27 cellular contexts compared by ENCODE assay signal in the genomic region with DNA sequence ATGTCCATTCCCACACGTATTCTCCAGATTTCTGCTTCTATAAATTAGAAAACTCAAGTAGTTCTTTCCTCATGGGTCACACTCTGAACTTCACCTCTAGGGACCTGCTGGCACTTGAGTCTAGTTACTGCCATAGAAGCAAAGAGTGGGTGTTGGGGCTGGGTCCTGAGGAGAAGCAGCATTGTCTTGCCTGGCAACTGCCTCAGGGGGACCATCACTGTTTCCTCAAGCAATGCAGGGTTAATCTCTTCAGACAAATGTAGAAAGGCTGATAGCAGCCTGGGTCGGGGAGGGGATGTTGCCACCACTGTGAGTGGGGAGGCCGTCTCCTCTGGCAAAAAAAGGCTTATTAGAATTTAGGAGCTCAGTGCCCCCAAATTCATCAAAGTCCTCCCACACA.
"Had no signal": no experiment of that assay in that cellular context is flagged by ENCODE, and none has a peak within 500 bp of the region (broad histone marks: within the 10 kb centered on the region; RNA-seq: fewer than 3 reads in every experiment).

No MANE protein-coding gene starts in this region.

- H3K36me3 ChIP-seq: left lung, lower lobe of right lung, ovary, stomach, thyroid gland, transverse colon, upper lobe of left lung, vagina had no signal

- H3K27ac Mint-ChIP-seq: naive thymus-derived CD4-positive, alpha-beta T cell; natural killer cell treated with Interleukin-12 subunit alpha and Interleukin-12 subunit beta and Interleukin-15 and Interleukin-18, amount 100 ng/mL, for 72 hours; progenitor cell of endocrine pancreas; stimulated activated naive B cell treated with anti-CD40 and anti-IgM and Interleukin-4, amounts not matched to agents 10 μg/mL and 1 μg/mL and 100 μg/mL, for 72 hours had no signal

- H3K36me3 Mint-ChIP-seq: natural killer cell treated with Interleukin-12 subunit alpha and Interleukin-12 subunit beta and Interleukin-15 and Interleukin-18, amount 100 ng/mL, for 72 hours had no signal

- H3K9me3 ChIP-seq: left lung, lower lobe of right lung, mucosa of descending colon, ovary, stomach, testis, thyroid gland, transverse colon, upper lobe of left lung, vagina had no signal

- H3K27me3 Mint-ChIP-seq: natural killer cell treated with Interleukin-12 subunit alpha and Interleukin-12 subunit beta and Interleukin-15 and Interleukin-18, amount 100 ng/mL, for 72 hours; stimulated activated naive B cell treated with anti-CD40 and anti-IgM and Interleukin-4, amounts not matched to agents 10 μg/mL and 1 μg/mL and 100 μg/mL, for 72 hours had no signal

- DNase-seq: hippocampal formation; kidney; left colon; left lung; lower lobe of right lung; mammary epithelial cell; midbrain; mucosa of descending colon; naive thymus-derived CD4-positive, alpha-beta T cell; ovary; right cardiac atrium; stimulated activated CD4-positive, alpha-beta T cell treated with anti-CD3 and anti-CD28 coated beads, Interleukin-12 subunit alpha, Interleukin-12 subunit beta, amount 100 ng/mL, for 4 hours; stimulated activated CD4-positive, alpha-beta T cell treated with anti-CD3 and anti-CD28 coated beads, Interleukin-15, amount 100 ng/mL, for 24 hours; stimulated activated CD4-positive, alpha-beta T cell treated with anti-CD3 and anti-CD28 coated beads, Interleukin-2, amount 100 ng/mL, for 24 hours; stimulated activated CD4-positive, alpha-beta T cell treated with anti-CD3 and anti-CD28 coated beads, Interleukin-4, amount 100 ng/mL, for 1 hour; stimulated activated naive B cell treated with anti-CD40 and anti-IgM and Interleukin-4, amounts not matched to agents 10 μg/mL and 1 μg/mL and 100 μg/mL, for 72 hours; stimulated activated naive CD8-positive, alpha-beta T cell treated with anti-CD3 and anti-CD28 coated beads, Interleukin-15, Interleukin-2, amounts not matched to agents 100 U/mL and 50 U/mL, for 24 hours; stomach; testis; thyroid gland; transverse colon; upper lobe of left lung had no signal

- H3K4me3 Mint-ChIP-seq: naive thymus-derived CD4-positive, alpha-beta T cell; natural killer cell treated with Interleukin-12 subunit alpha and Interleukin-12 subunit beta and Interleukin-15 and Interleukin-18, amount 100 ng/mL, for 72 hours; stimulated activated naive B cell treated with anti-CD40 and anti-IgM and Interleukin-4, amounts not matched to agents 10 μg/mL and 1 μg/mL and 100 μg/mL, for 72 hours had no signal

- H3K4me1 ChIP-seq: left lung, lower lobe of right lung, testis, transverse colon, vagina had no signal

- H3K27me3 ChIP-seq: left lung, ovary, stomach, testis, thyroid gland, transverse colon, upper lobe of left lung, vagina had no signal

- H3K4me3 ChIP-seq: left lung, lower lobe of right lung, mucosa of descending colon, ovary, skin epidermis, stomach, testis, thyroid gland, transverse colon, upper lobe of left lung, vagina had no signal

- H3K27ac ChIP-seq: left lung, lower lobe of right lung, ovary, skin epidermis, stomach, testis, thyroid gland, transverse colon, upper lobe of left lung, vagina had no signal

- ATAC-seq: left colon; left lung; lower lobe of right lung; mucosa of descending colon; naive thymus-derived CD4-positive, alpha-beta T cell; natural killer cell treated with Interleukin-12 subunit alpha and Interleukin-12 subunit beta and Interleukin-15 and Interleukin-18, amount 100 ng/mL, for 72 hours; right cardiac atrium; sciatic nerve; stimulated activated naive B cell treated with anti-CD40 and anti-IgM and Interleukin-4, amounts not matched to agents 10 μg/mL and 1 μg/mL and 100 μg/mL, for 72 hours; stimulated activated naive CD8-positive, alpha-beta T cell treated with anti-CD3 and anti-CD28 coated beads, Interleukin-15, Interleukin-2, amounts not matched to agents 100 U/mL and 50 U/mL, for 24 hours had no signal
